ENCODE assay signal across 22 cellular contexts in genomic region chr1:194717334-194717733, GRCh38.
"Had no signal": no experiment of that assay in that cellular context is flagged by ENCODE, and none has a peak within 500 bp of the region (broad histone marks: within the 10 kb centered on the region; RNA-seq: fewer than 3 reads in every experiment).

No MANE protein-coding gene starts in this region.

- H3K27ac ChIP-seq: RWPE1, SJCRH30 had no signal

- H3K27me3 ChIP-seq: MG63, SJCRH30 had no signal

- H3K36me3 ChIP-seq: MG63, SJCRH30 had no signal

- H3K4me3 ChIP-seq: MG63, SJCRH30 had no signal

- H3K4me1 ChIP-seq: SJCRH30 had no signal

- DNase-seq: Karpas-422, KG1, MG63, NCI-H1092, NCI-H1105 treated with DMSO at 0.1 percent for 48 hours, NCI-H1417 treated with DMSO at 0.1 percent for 48 hours, NCI-H146, NCI-H1694 treated with DMSO at 0.1 percent for 48 hours, NCI-H1930, NCI-H2081, NCI-H2107, NCI-H2227 treated with DMSO at 0.1 percent for 48 hours, NCI-H524, NCI-H69, NCI-H774, PC-3, SHP77 treated with DMSO at 0.1 percent for 48 hours, SJCRH30, SW 1271 had no signal

- ATAC-seq: HepG2, Panc1, PC-3 had no signal

- H3K9me3 ChIP-seq: MG63, SJCRH30 had no signal
